ENCODE assay signal across 25 cellular contexts in the genomic region with DNA sequence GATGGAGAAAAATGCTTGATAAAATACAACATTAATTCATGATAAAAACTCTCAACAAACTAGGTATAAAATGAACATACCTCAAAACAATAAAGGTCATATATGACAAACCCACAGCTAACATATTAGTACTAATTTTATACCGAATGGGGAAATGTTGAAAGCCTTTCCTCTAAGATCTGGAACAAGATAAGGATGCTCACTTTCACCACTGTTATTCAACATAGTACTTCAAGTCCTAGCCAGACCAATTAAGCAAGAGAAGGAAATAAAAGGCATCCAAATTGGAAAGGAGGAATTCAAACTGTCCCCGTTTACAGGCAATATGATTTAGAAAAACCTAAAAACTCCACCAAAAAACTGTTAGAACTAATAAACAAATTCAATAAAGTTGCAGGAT.
"Had no signal": no experiment of that assay in that cellular context is flagged by ENCODE, and none has a peak within 500 bp of the region (broad histone marks: within the 10 kb centered on the region; RNA-seq: fewer than 3 reads in every experiment).

No MANE protein-coding gene starts in this region.

- H3K27me3 ChIP-seq: gastrocnemius medialis, heart right ventricle, neural progenitor cell, ovary, suprapubic skin, thyroid gland had no signal

- H3K4me3 ChIP-seq: gastrocnemius medialis, heart right ventricle, left ventricle myocardium inferior, lower lobe of right lung, neural progenitor cell, ovary, suprapubic skin, thyroid gland had no signal

- H3K4me3 Mint-ChIP-seq: dendritic cell treated with granulocyte-macrophage colony-stimulating factor and Interleukin-4, amounts not matched to agents 40 ng/mL and 50 ng/mL, for 4 days; immature natural killer cell; natural killer cell treated with Interleukin-12 subunit alpha and Interleukin-12 subunit beta and Interleukin-15 and Interleukin-18, amount 100 ng/mL, for 72 hours; neural progenitor cell; stimulated activated effector memory CD8-positive, alpha-beta T cell treated with anti-CD3 and anti-CD28 coated beads, Interleukin-12 subunit alpha, Interleukin-12 subunit beta, amount 100 ng/mL, for 72 hours; type B pancreatic cell had no signal

- H3K36me3 Mint-ChIP-seq: immature natural killer cell; natural killer cell treated with Interleukin-12 subunit alpha and Interleukin-12 subunit beta and Interleukin-15 and Interleukin-18, amount 100 ng/mL, for 72 hours; neural progenitor cell; stimulated activated effector memory CD8-positive, alpha-beta T cell treated with anti-CD3 and anti-CD28 coated beads, Interleukin-12 subunit alpha, Interleukin-12 subunit beta, amount 100 ng/mL, for 72 hours; type B pancreatic cell had no signal

- H3K9ac ChIP-seq: neural progenitor cell had no signal

- H3K27ac ChIP-seq: gastrocnemius medialis, heart right ventricle, left ventricle myocardium inferior, lower lobe of right lung, neural progenitor cell, ovary, suprapubic skin, thyroid gland had no signal

- H3K4me2 ChIP-seq: neural progenitor cell had no signal

- FAIRE-seq: kidney, urothelium cell line had no signal

- DNase-seq: erythroblast; gastrocnemius medialis; heart right ventricle; immature natural killer cell; kidney; left cardiac atrium; left ventricle myocardium inferior; lower lobe of right lung; mesenchymal stem cell; midbrain; nucleus accumbens; ovary; right cardiac atrium; stimulated activated CD4-positive, alpha-beta T cell treated with anti-CD3 and anti-CD28 coated beads, Interleukin-4, amount 100 ng/mL, for 1 hour; stimulated activated CD8-positive, alpha-beta memory T cell treated with anti-CD3 and anti-CD28 coated beads, Interleukin-4, amount 100 ng/mL, for 48 hours; stimulated activated naive CD8-positive, alpha-beta T cell treated with anti-CD3 and anti-CD28 coated beads, Interleukin-15, Interleukin-2, amounts not matched to agents 100 U/mL and 50 U/mL, for 24 hours; thyroid gland had no signal

- H3K27ac Mint-ChIP-seq: dendritic cell treated with granulocyte-macrophage colony-stimulating factor and Interleukin-4, amounts not matched to agents 40 ng/mL and 50 ng/mL, for 4 days; immature natural killer cell; natural killer cell treated with Interleukin-12 subunit alpha and Interleukin-12 subunit beta and Interleukin-15 and Interleukin-18, amount 100 ng/mL, for 72 hours; neural progenitor cell; progenitor cell of endocrine pancreas; stimulated activated effector memory CD8-positive, alpha-beta T cell treated with anti-CD3 and anti-CD28 coated beads, Interleukin-12 subunit alpha, Interleukin-12 subunit beta, amount 100 ng/mL, for 72 hours; type B pancreatic cell had no signal

- H3K4me1 ChIP-seq: gastrocnemius medialis, neural progenitor cell, suprapubic skin, thyroid gland had no signal

- H3K36me3 ChIP-seq: gastrocnemius medialis, heart right ventricle, left ventricle myocardium inferior, lower lobe of right lung, neural progenitor cell, ovary, suprapubic skin, thyroid gland had no signal

- H3K9me3 Mint-ChIP-seq: natural killer cell treated with Interleukin-12 subunit alpha and Interleukin-12 subunit beta and Interleukin-15 and Interleukin-18, amount 100 ng/mL, for 72 hours; stimulated activated effector memory CD8-positive, alpha-beta T cell treated with anti-CD3 and anti-CD28 coated beads, Interleukin-12 subunit alpha, Interleukin-12 subunit beta, amount 100 ng/mL, for 72 hours had no signal

- H2AFZ ChIP-seq: neural progenitor cell had no signal

- H3K4me1 Mint-ChIP-seq: immature natural killer cell; neural progenitor cell; stimulated activated effector memory CD8-positive, alpha-beta T cell treated with anti-CD3 and anti-CD28 coated beads, Interleukin-12 subunit alpha, Interleukin-12 subunit beta, amount 100 ng/mL, for 72 hours had no signal

- H3K9me3 ChIP-seq: gastrocnemius medialis, lower lobe of right lung, ovary, suprapubic skin, thyroid gland had no signal
